9 cellular contexts compared by ENCODE assay signal in the genomic region with DNA sequence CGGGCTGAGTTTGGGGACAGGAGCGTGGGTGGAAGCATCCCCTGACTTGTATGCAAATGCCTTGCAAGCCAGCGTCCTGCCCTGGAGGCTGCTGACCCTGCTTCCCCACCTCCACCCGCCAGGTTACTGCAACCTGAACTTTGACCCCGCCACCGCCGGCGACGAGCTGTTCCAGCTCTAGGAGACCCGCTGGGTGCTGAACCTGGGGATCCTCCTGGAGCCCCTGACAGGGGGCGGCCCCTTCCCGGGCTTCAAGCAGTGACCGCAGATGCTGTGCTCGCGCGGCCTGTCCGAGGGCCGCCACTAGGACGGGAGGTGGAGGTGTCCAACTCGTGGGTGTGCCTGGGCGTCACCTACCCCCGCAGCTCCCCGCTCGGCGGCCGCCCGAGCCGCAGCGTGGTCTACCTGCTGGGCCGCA. TPM values are rescaled to one million over a fixed set of nuclear protein-coding genes. Genes with fewer than 3 reads are reported as not detected.
DNase-seq lines count a peak whose midpoint lies in the region; ATAC-seq, FAIRE-seq and TF ChIP-seq lines count a peak whose summit lies in the region.
"Had no signal": no experiment of that assay in that cellular context is flagged by ENCODE, and none has a peak within 500 bp of the region (broad histone marks: within the 10 kb centered on the region; RNA-seq: fewer than 3 reads in every experiment).

No MANE protein-coding gene starts in this region.

- H3K4me1 ChIP-seq in astrocyte (ENCODE audit: insufficient read depth, low read length) (peaks cover 28% of the 10 kb centered on the region), lower lobe of right lung (peaks cover 37% of the 10 kb centered on the region), thymus (ENCODE audit: control insufficient read depth, insufficient read depth, low read length) (peaks cover 5% of the 10 kb centered on the region)

- TF ChIP-seq CTCF in astrocyte (IDR thresholded peaks at IDR 0.05; ENCODE audit: insufficient read depth, low read depth, low read length): no peak
- no peak for TF ChIP-seq CTCF in lower lobe of right lung (IDR thresholded peaks at IDR 0.05)

- no peak overlapping the region for H3K9ac ChIP-seq in astrocyte (ENCODE audit: low read length)

- ATAC-seq in lower lobe of right lung: no peak
- no peak for ATAC-seq in GM21825 (IDR thresholded peaks at IDR 0.05; ENCODE audit: unreplicated experiment)

- no peaks in the 10 kb centered on the region for H3K27me3 Mint-ChIP-seq in activated CD4-positive, alpha-beta T cell treated with anti-CD3 and anti-CD28 coated beads, Interleukin-2, amount 10 ng/mL, durations not matched to agents 24 days and 14 days
- peaks cover 4% of the 10 kb centered on the region for H3K27me3 Mint-ChIP-seq in astrocyte (ENCODE audit: low read depth, unreplicated experiment)

- H3K4me3 ChIP-seq in astrocyte (ENCODE audit: insufficient read depth, low read depth, low read length) (no peak overlapping the region), lower lobe of right lung (peak overlapping the region; percentile 54), thymus (ENCODE audit: low read length) (peak overlapping the region; percentile 42)

- H3K4me2 ChIP-seq in astrocyte (ENCODE audit: low read length): peak overlapping the region; percentile 59

- H3K27ac ChIP-seq in astrocyte (ENCODE audit: low read depth, low read length) (no peak overlapping the region), lower lobe of right lung (peak overlapping the region; percentile 86), thymus (ENCODE audit: low read depth) (no peak overlapping the region)

- H4K20me1 ChIP-seq in astrocyte (ENCODE audit: insufficient read depth, low read length): no peaks in the 10 kb centered on the region

- H3K36me3 Mint-ChIP-seq in activated CD4-positive, alpha-beta T cell treated with anti-CD3 and anti-CD28 coated beads, Interleukin-2, amount 10 ng/mL, durations not matched to agents 24 days and 14 days (ENCODE audit: low read depth): no peaks in the 10 kb centered on the region
- no peaks in the 10 kb centered on the region for H3K36me3 Mint-ChIP-seq in astrocyte (ENCODE audit: low read depth, unreplicated experiment)

- H3K9me3 ChIP-seq in astrocyte (ENCODE audit: insufficient read depth, low read depth, low read length) (no peaks in the 10 kb centered on the region), lower lobe of right lung (no peaks in the 10 kb centered on the region), thymus (ENCODE audit: control insufficient read depth) (no peaks in the 10 kb centered on the region)

- peak overlapping the region; percentile 94 for H2AFZ ChIP-seq in astrocyte (ENCODE audit: low read depth, low read length)

- no peak for DNase-seq in activated CD4-positive, alpha-beta T cell treated with anti-CD3 and anti-CD28 coated beads, Interleukin-2, amount 10 ng/mL, durations not matched to agents 24 days and 14 days
- no peak for DNase-seq in activated CD4-positive, alpha-beta T cell treated with anti-CD3 and anti-CD28 coated beads for 48 hours
- DNase-seq in astrocyte (ENCODE audit: low read depth) (no peak), lower lobe of right lung (no peak), GM03348 (ENCODE audit: low spot score) (no peak), iPS-NIHi7 (ENCODE audit: extremely low spot score) (no peak)
- DNase-seq: NCI-H2081 treated with DMSO at 0.1 percent for 48 hours had no signal

- H3K4me1 Mint-ChIP-seq in activated CD4-positive, alpha-beta T cell treated with anti-CD3 and anti-CD28 coated beads, Interleukin-2, amount 10 ng/mL, durations not matched to agents 24 days and 14 days: peaks cover 14% of the 10 kb centered on the region
- peaks cover 17% of the 10 kb centered on the region for H3K4me1 Mint-ChIP-seq in astrocyte (ENCODE audit: low read depth, unreplicated experiment)

- H3K36me3 ChIP-seq in astrocyte (ENCODE audit: insufficient read depth, low read length) (no peaks in the 10 kb centered on the region), lower lobe of right lung (no peaks in the 10 kb centered on the region), thymus (ENCODE audit: control insufficient read depth, insufficient read depth) (no peaks in the 10 kb centered on the region)

- no peaks in the 10 kb centered on the region for H3K9me3 Mint-ChIP-seq in activated CD4-positive, alpha-beta T cell treated with anti-CD3 and anti-CD28 coated beads, Interleukin-2, amount 10 ng/mL, durations not matched to agents 24 days and 14 days
- H3K9me3 Mint-ChIP-seq in astrocyte (ENCODE audit: unreplicated experiment): no peaks in the 10 kb centered on the region

- 55% methylated on average over 30 of the region's 30 CpGs for WGBS in thymus

- no peak overlapping the region for H3K27ac Mint-ChIP-seq in activated CD4-positive, alpha-beta T cell treated with anti-CD3 and anti-CD28 coated beads, Interleukin-2, amount 10 ng/mL, durations not matched to agents 24 days and 14 days
- H3K27ac Mint-ChIP-seq in astrocyte (ENCODE audit: unreplicated experiment): no peak overlapping the region

- FAIRE-seq in astrocyte (lab: Jason Lieb, UNC): no peak

- no peaks in the 10 kb centered on the region for H3K79me2 ChIP-seq in astrocyte (ENCODE audit: insufficient read depth, low read length)

- peak overlapping the region; percentile 74 for H3K4me3 Mint-ChIP-seq in activated CD4-positive, alpha-beta T cell treated with anti-CD3 and anti-CD28 coated beads, Interleukin-2, amount 10 ng/mL, durations not matched to agents 24 days and 14 days
- H3K4me3 Mint-ChIP-seq in astrocyte (ENCODE audit: unreplicated experiment): no peak overlapping the region

- intact Hi-C loops in activated CD4-positive, alpha-beta T cell treated with anti-CD3 and anti-CD28 coated beads, Interleukin-2, amount 10 ng/mL, durations not matched to agents 24 days and 14 days (cut with micrococcal nuclease): no loop called here
- intact Hi-C loops in lower lobe of right lung (cut with DNase I): no loop called here

- H3K27me3 ChIP-seq in astrocyte (ENCODE audit: insufficient read depth, low read length): peaks cover 2% of the 10 kb centered on the region
- no peaks in the 10 kb centered on the region for H3K27me3 ChIP-seq in lower lobe of right lung (ENCODE audit: low read depth)
- no peaks in the 10 kb centered on the region for H3K27me3 ChIP-seq in thymus (ENCODE audit: control insufficient read depth, insufficient read depth)

RNA-seq across cellular contexts. Expression of a gene that starts 10.7 kb away (rescaled TPM):
- 6.8 and 7.2 TPM in 2 replicates for total RNA-seq in activated CD4-positive, alpha-beta T cell treated with anti-CD3 and anti-CD28 coated beads, Interleukin-2, amount 10 ng/mL, durations not matched to agents 24 days and 14 days
- total RNA-seq in astrocyte (7.1 and 10.6 TPM in 2 replicates), lower lobe of right lung (32.3 TPM)
- 5.0 TPM for polyA plus RNA-seq in thymus

RNA-seq across cellular contexts. Expression of a gene that starts 30.1 kb away (rescaled TPM):
- total RNA-seq in activated CD4-positive, alpha-beta T cell treated with anti-CD3 and anti-CD28 coated beads, Interleukin-2, amount 10 ng/mL, durations not matched to agents 24 days and 14 days: 18.7 and 19.0 TPM in 2 replicates
- total RNA-seq in astrocyte: 17.1 and 18.6 TPM in 2 replicates
- total RNA-seq in lower lobe of right lung: 22.9 TPM
- 20.4 TPM for polyA plus RNA-seq in thymus

RNA-seq across cellular contexts. Expression of a gene that starts 30.3 kb away (rescaled TPM):
- total RNA-seq in activated CD4-positive, alpha-beta T cell treated with anti-CD3 and anti-CD28 coated beads, Interleukin-2, amount 10 ng/mL, durations not matched to agents 24 days and 14 days: 158 and 161 TPM in 2 replicates
- total RNA-seq in astrocyte (238 and 239 TPM in 2 replicates), lower lobe of right lung (171 TPM)
- 390 TPM for polyA plus RNA-seq in thymus

RNA-seq across cellular contexts. Expression of a gene that starts 32.7 kb away (rescaled TPM):
- total RNA-seq in activated CD4-positive, alpha-beta T cell treated with anti-CD3 and anti-CD28 coated beads, Interleukin-2, amount 10 ng/mL, durations not matched to agents 24 days and 14 days: 11.2 and 12.0 TPM in 2 replicates
- 11.5 and 11.9 TPM in 2 replicates for total RNA-seq in astrocyte
- total RNA-seq in lower lobe of right lung: 16.7 TPM
- 10.0 TPM for polyA plus RNA-seq in thymus

RNA-seq across cellular contexts. Expression of a gene that starts 54.5 kb away (rescaled TPM):
- total RNA-seq in activated CD4-positive, alpha-beta T cell treated with anti-CD3 and anti-CD28 coated beads, Interleukin-2, amount 10 ng/mL, durations not matched to agents 24 days and 14 days: 76.5 and 84.7 TPM in 2 replicates
- total RNA-seq in astrocyte (23.7 and 29.5 TPM in 2 replicates), lower lobe of right lung (34.9 TPM)
- 103 TPM for polyA plus RNA-seq in thymus
